13 cellular contexts compared by ENCODE assay signal in genomic region chr17:70181866-70182265, GRCh38.
"Had no signal": no experiment of that assay in that cellular context is flagged by ENCODE, and none has a peak within 500 bp of the region (broad histone marks: within the 10 kb centered on the region; RNA-seq: fewer than 3 reads in every experiment).

No MANE protein-coding gene starts in this region.

- H3K27ac ChIP-seq: thyroid gland, VCaP had no signal

- DNase-seq: activated CD4-positive, alpha-beta T cell treated with anti-CD3 and anti-CD28 coated beads, Interleukin-2, amount 50 U/mL, for 48 hours; activated CD8-positive, alpha-beta memory T cell treated with anti-CD3 and anti-CD28 coated beads, Interleukin-2, amount 10 ng/mL, durations not matched to agents 7 days and 5 days; activated naive CD4-positive, alpha-beta T cell treated with anti-CD3 and anti-CD28 coated beads, Interleukin-2, amount 10 ng/mL, durations not matched to agents 7 days and 5 days; activated T-cell treated with anti-CD3 and anti-CD28 coated beads, Interleukin-2, amount 50 U/mL, for 1 hour; dorsolateral prefrontal cortex; endodermal cell; hippocampal formation; midbrain; stimulated activated CD4-positive, alpha-beta T cell treated with anti-CD3 and anti-CD28 coated beads, Interleukin-2, amount 100 ng/mL, for 48 hours; thyroid gland had no signal

- H3K27me3 ChIP-seq: dorsolateral prefrontal cortex, thyroid gland had no signal

- ATAC-seq: activated CD8-positive, alpha-beta memory T cell treated with anti-CD3 and anti-CD28 coated beads, Interleukin-2, amount 10 ng/mL, durations not matched to agents 7 days and 5 days; stimulated activated memory B cell treated with anti-CD40 and anti-IgM and Interleukin-4, amounts not matched to agents 10 μg/mL and 1 μg/mL and 100 μg/mL, for 72 hours had no signal

- H3K4me1 ChIP-seq: thyroid gland had no signal

- H3K9me3 ChIP-seq: thyroid gland had no signal

- H3K4me3 ChIP-seq: lung, thyroid gland had no signal

- H3K36me3 ChIP-seq: thyroid gland had no signal
